ENCODE assay signal across 8 cellular contexts in the genomic region with DNA sequence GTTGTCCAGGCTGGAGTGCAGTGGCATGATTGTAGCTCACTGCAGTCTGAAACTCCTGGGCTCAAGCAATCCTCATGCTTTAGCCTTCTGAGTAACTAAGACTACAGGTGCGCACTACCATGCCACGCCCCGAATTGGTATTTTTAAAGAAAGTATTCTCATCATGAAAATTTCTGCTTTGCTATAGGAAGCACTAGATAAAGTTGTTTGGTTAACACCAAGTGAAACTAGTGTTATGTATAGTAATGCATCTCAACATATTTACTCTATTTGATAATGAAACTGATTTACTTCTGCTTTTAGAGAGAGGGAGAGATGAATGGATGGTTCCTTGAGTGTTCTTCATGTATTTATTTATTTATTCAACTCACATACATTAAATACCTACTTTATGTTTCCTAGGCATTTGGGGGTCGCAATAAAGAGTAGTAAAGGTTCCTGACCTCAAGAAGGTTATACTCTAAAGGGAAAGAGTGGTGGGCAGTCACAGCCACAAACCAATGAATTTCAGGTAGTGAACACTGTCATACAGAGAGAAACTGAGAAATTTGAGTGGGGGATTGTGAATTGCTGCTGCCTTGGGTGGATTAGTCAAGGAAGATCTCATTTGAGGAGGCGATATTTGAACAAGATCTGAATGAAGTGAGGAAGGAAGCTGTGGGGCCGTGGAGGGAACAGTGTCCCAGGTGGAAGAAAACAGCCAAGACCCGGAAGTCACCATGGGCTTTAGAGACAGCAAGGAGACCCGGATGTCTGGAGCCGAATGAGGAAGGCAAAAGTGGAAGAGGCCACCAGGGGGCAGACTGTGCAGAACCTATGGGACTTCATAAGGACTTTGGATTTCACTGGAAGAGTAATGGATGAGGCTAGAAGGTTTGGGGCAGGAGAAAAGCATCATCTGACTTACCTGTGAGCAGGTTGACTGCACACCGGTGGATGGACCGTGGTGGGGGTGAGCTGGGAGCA.
DNase-seq lines count a peak whose midpoint lies in the region; ATAC-seq and TF ChIP-seq lines count a peak whose summit lies in the region.

No MANE protein-coding gene starts in this region.

- ATAC-seq in HG02642 (IDR thresholded peaks at IDR 0.05; ENCODE audit: poor library complexity, unreplicated experiment) = peak; percentile 60
- peak; percentile 10 to 39 for ATAC-seq in activated T-cell treated with anti-CD3 and anti-CD28 coated beads, Interleukin-2, amount 50 U/mL, for 4 hours
- ATAC-seq in foreskin keratinocyte = peak; percentile 35
- ATAC-seq in gastrocnemius medialis = no peak

- DNase-seq in AG08395 (ENCODE audit: low spot score) (peak; percentile 12), NCI-H2107 (lab: John Stamatoyannopoulos, UW) (peak; percentile 8), foreskin keratinocyte (no peak), gastrocnemius medialis (no peak), NCI-H446 treated with DMSO at 0.1 percent for 48 hours (lab: John Stamatoyannopoulos, UW) (no peak)
- peak; percentile 32 for DNase-seq in activated T-cell treated with anti-CD3 and anti-CD28 coated beads, Interleukin-2, amount 50 U/mL, for 4 hours

- H3K4me1 ChIP-seq in foreskin keratinocyte = peaks cover 15% of the 10 kb centered on the region
- H3K4me1 ChIP-seq in gastrocnemius medialis = no peaks in the 10 kb centered on the region

- H3K4me3 ChIP-seq in gastrocnemius medialis = no peak overlapping the region

- intact Hi-C loops in gastrocnemius medialis (cut with DNase I; ENCODE audit: low total_unique reads) = no loop called here

- H3K27me3 ChIP-seq in foreskin keratinocyte (no peaks in the 10 kb centered on the region), gastrocnemius medialis (no peaks in the 10 kb centered on the region)

- in situ Hi-C loops in gastrocnemius medialis (cut with MboI; ENCODE audit: low sequenced_read_pairs in 4 of 4) = no loop called here

- peaks cover 32% of the 10 kb centered on the region for H3K4me1 Mint-ChIP-seq in activated T-cell treated with anti-CD3 and anti-CD28 coated beads, Interleukin-2, amount 50 U/mL, for 4 hours (ENCODE audit: low read depth)

- no peaks in the 10 kb centered on the region for H3K36me3 ChIP-seq in gastrocnemius medialis

- H3K9me3 ChIP-seq in gastrocnemius medialis = no peaks in the 10 kb centered on the region

- peak; percentile 51; the same call in 1 of the 2 replicates for TF ChIP-seq CTCF in GM12874 (IDR thresholded peaks at IDR 0.05; ENCODE audit: insufficient read depth, low read depth, low read length)
- peak; percentile 58 for TF ChIP-seq CTCF in foreskin keratinocyte (conservative IDR thresholded peaks at IDR 0.05)
- TF ChIP-seq CTCF in gastrocnemius medialis (IDR thresholded peaks at IDR 0.05 in 4 of 5, conservative IDR thresholded peaks at IDR 0.05 in 1 of 5) = peak in 4 of 5 experiments; percentile 20 to 38 (median 28)

- no peaks in the 10 kb centered on the region for H3K9me3 Mint-ChIP-seq in activated T-cell treated with anti-CD3 and anti-CD28 coated beads, Interleukin-2, amount 50 U/mL, for 4 hours

- no peak for TF ChIP-seq POLR2A in gastrocnemius medialis (IDR thresholded peaks at IDR 0.05)

- H3K4me3 Mint-ChIP-seq in activated T-cell treated with anti-CD3 and anti-CD28 coated beads, Interleukin-2, amount 50 U/mL, for 4 hours = no peak overlapping the region

- peaks cover 10% of the 10 kb centered on the region for H3K36me3 Mint-ChIP-seq in activated T-cell treated with anti-CD3 and anti-CD28 coated beads, Interleukin-2, amount 50 U/mL, for 4 hours (ENCODE audit: insufficient read depth)

- peaks cover 3% of the 10 kb centered on the region for H3K27me3 Mint-ChIP-seq in activated T-cell treated with anti-CD3 and anti-CD28 coated beads, Interleukin-2, amount 50 U/mL, for 4 hours (ENCODE audit: low read depth)

- H3K27ac ChIP-seq in foreskin keratinocyte (no peak overlapping the region), gastrocnemius medialis (no peak overlapping the region)

Comparison
In these comparisons a context has a peak if more than half of its experiments do, and no peak if none do; other contexts are left out.
1. DNase-seq: peak in AG08395 (single experiment), NCI-H2107 (single experiment) and activated T-cell treated with anti-CD3 and anti-CD28 coated beads, Interleukin-2, amount 50 U/mL, for 4 hours (single experiment); none in foreskin keratinocyte (0 of 2), gastrocnemius medialis (0 of 2) and NCI-H446 treated with DMSO at 0.1 percent for 48 hours (single experiment).
2. ATAC-seq: peak in HG02642 (single experiment), activated T-cell treated with anti-CD3 and anti-CD28 coated beads, Interleukin-2, amount 50 U/mL, for 4 hours (2 of 2) and foreskin keratinocyte (single experiment); none in gastrocnemius medialis (0 of 2).
3. Peak in every context shown above with its lines, with median percentiles within 50 percentile points of each other: CTCF ChIP-seq.